ENCODE assay signal across 8 cellular contexts in the genomic region with DNA sequence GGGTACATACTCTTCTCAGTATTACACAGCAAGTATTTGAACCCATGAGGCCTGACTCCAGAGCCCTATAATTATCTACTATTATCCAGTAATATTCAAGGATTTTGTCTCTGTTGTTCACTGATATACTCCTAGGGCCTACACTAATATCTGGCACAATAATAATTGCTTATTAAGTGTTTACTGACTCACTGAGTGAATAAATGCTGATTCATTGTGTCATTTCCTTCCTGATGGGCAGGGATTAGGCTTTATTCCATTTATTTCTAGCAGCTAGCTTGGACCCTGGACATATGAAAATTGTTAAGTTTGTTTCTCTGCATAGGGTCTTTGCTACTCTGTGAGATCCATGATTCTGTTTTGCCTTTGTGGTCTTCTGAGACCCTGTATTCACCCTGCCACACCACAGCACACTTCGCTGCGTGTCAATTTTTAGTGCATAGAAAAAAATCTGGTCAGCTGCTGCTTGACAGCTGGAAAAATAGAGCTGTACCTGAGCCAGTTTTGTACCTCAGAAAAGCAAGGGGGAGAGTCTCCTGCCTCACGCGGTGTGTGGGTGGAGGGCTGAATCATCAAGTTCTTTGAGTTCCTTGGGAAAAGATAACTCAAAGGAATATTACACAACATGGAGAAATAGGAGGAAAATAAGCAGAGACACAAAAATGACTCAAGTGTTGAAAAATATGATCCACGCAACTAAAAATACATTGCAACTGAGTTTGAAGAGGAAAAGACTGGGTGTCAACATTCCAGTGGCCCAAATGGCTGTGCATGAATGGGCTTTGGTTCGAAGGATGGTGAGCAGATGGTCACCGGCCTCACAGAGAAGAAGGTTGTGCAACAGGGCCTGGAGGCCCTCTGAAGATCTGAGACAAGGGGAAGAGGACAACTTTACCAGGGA. TPM values are rescaled to one million over a fixed set of nuclear protein-coding genes. Genes with fewer than 3 reads are reported as not detected.
A peak's percentile ranks its signal among the peaks of the same experiment; 100 is the strongest.
DNase-seq lines count a peak whose midpoint lies in the region; ATAC-seq and TF ChIP-seq lines count a peak whose summit lies in the region.
"Had no signal": no experiment of that assay in that cellular context is flagged by ENCODE, and none has a peak within 500 bp of the region (broad histone marks: within the 10 kb centered on the region; RNA-seq: fewer than 3 reads in every experiment).

No MANE protein-coding gene starts in this region.

- no peaks in the 10 kb centered on the region for H4K20me1 ChIP-seq in mammary epithelial cell (ENCODE audit: insufficient read depth, low read length)

- H3K4me1 ChIP-seq in mammary epithelial cell (ENCODE audit: insufficient read depth, low read length): peaks cover 54% of the 10 kb centered on the region
- H3K4me1 ChIP-seq in thymus (ENCODE audit: control insufficient read depth, insufficient read depth, low read length): no peaks in the 10 kb centered on the region

- H3K9ac ChIP-seq in mammary epithelial cell (ENCODE audit: insufficient read depth, low read length): peak overlapping the region; percentile 57

- peak; percentile 16 for DNase-seq in HT-29 (ENCODE audit: low spot score)
- DNase-seq in mammary epithelial cell: peak; percentile 97
- peak; percentile 74 for DNase-seq in inferior parietal cortex (ENCODE audit: extremely low spot score)
- DNase-seq in activated naive CD4-positive, alpha-beta T cell treated with anti-CD3 and anti-CD28 coated beads, Interleukin-2, amount 50 U/mL, for 16 hours: no peak
- DNase-seq in G401 (ENCODE audit: low spot score): no peak
- DNase-seq: activated CD4-positive, alpha-beta T cell treated with anti-CD3 and anti-CD28 coated beads, Interleukin-2, amount 50 U/mL, for 1 hour had no signal

- H3K27ac ChIP-seq in mammary epithelial cell (ENCODE audit: insufficient read depth, low read depth, low read length) (peak overlapping the region; percentile 93), thymus (ENCODE audit: low read depth) (peak overlapping the region; percentile 26)

- H2AFZ ChIP-seq in mammary epithelial cell (ENCODE audit: low read depth, low read length): peak overlapping the region; percentile 52

- H3K79me2 ChIP-seq in mammary epithelial cell (ENCODE audit: insufficient read depth, low read length): no peaks in the 10 kb centered on the region

- TSS peak; percentile 57 for BruUV-seq in mammary epithelial cell (replicated peaks; lab: Mats Ljungman, UMichigan)

- in situ Hi-C loops in mammary epithelial cell (cut with MboI; ENCODE audit: low sequenced_read_pairs in 2 of 2) (no loop called here), G401 (cut with HindIII; ENCODE audit: low sequenced_read_pairs) (no loop called here)

- H3K27me3 ChIP-seq in mammary epithelial cell (ENCODE audit: insufficient read depth, low read length): no peaks in the 10 kb centered on the region
- H3K27me3 ChIP-seq in thymus (ENCODE audit: control insufficient read depth, insufficient read depth): no peaks in the 10 kb centered on the region

- H3K4me3 ChIP-seq in mammary epithelial cell (replicated peaks in 1 of 3; ENCODE audit: insufficient read depth in 1 of 3, low read depth in 2 of 3, low read length in 3 of 3): no peak overlapping the region
- H3K4me3 ChIP-seq in thymus (ENCODE audit: low read length): no peak overlapping the region

- H3K36me3 ChIP-seq in mammary epithelial cell (ENCODE audit: insufficient read depth, low read length) (no peaks in the 10 kb centered on the region), thymus (ENCODE audit: control insufficient read depth, insufficient read depth) (no peaks in the 10 kb centered on the region)

- no peak for ATAC-seq in GM18909 (IDR thresholded peaks at IDR 0.05; ENCODE audit: poor library complexity, unreplicated experiment)

- CTCF ChIA-PET in mammary epithelial cell (lab: Charles Lee; ENCODE audit: low non-redundant PET): interaction anchor here (0.6 kb wide), 1 partner anchor 205 kb away, joined by 4 read pairs; no protein-coding TSS in a partner anchor

- 0% methylated on average over 7 of the region's 7 CpGs for WGBS in mammary epithelial cell (ENCODE audit: low coverage, missing lambda C conversion rate)
- WGBS in thymus: 95% methylated on average over 7 of the region's 7 CpGs

- H3K4me2 ChIP-seq in mammary epithelial cell (ENCODE audit: insufficient read depth, low read depth, low read length): peak overlapping the region; percentile 75

- intact Hi-C loops in mammary epithelial cell (cut with micrococcal nuclease): loop anchor here (1.0 to 5.0 kb wide), 4 partner anchors 25 to 149 kb away; a partner anchor contains a TSS

- TF ChIP-seq CTCF in mammary epithelial cell (conservative IDR thresholded peaks at IDR 0.05 in 1 of 2, IDR thresholded peaks at IDR 0.05 in 1 of 2; ENCODE audit: extremely low read depth in 1 of 2, insufficient read depth in 1 of 2, low read depth in 1 of 2, low read length in 2 of 2): no peak

- dilution Hi-C loops in mammary epithelial cell (cut with HindIII; ENCODE audit: low sequenced_read_pairs): no loop called here

- H3K9me3 ChIP-seq in mammary epithelial cell (replicated peaks; ENCODE audit: insufficient read depth, low read length) (no peaks in the 10 kb centered on the region), thymus (ENCODE audit: control insufficient read depth) (no peaks in the 10 kb centered on the region)

RNA-seq across cellular contexts. Expression of a gene that starts 18.9 kb away (rescaled TPM):
- total RNA-seq in HT-29 (2014; rRNA removed; shearing (Covaris generic)): 12.7 and 19.0 TPM in 2 replicates
- 1 to 10 TPM in 1 of 2 donors, under 1 TPM in 1; 0.61 to 7.8 TPM for total RNA-seq in mammary epithelial cell
- polyA plus RNA-seq in mammary epithelial cell (0.24 TPM), thymus (4.2 TPM)
- not detected for polyA minus RNA-seq in mammary epithelial cell
- not detected in 2 replicates for total RNA-seq in G401 (2014; rRNA removed; shearing (Covaris generic))

RNA-seq across cellular contexts. Expression of a gene that starts 59.1 kb away (rescaled TPM):
- total RNA-seq in HT-29 (2014; rRNA removed; shearing (Covaris generic)): not detected in 2 replicates
- not detected for total RNA-seq in mammary epithelial cell
- polyA plus RNA-seq in mammary epithelial cell: not detected
- not detected for polyA minus RNA-seq in mammary epithelial cell
- polyA plus RNA-seq in thymus: 3.7 TPM
- not detected in 2 replicates for total RNA-seq in G401 (2014; rRNA removed; shearing (Covaris generic))

Comparison
In these comparisons a context has a peak if more than half of its experiments do, and no peak if none do; other contexts are left out.
1. DNase-seq: peak in HT-29 (single experiment), mammary epithelial cell (single experiment) and inferior parietal cortex (single experiment); none in activated naive CD4-positive, alpha-beta T cell treated with anti-CD3 and anti-CD28 coated beads, Interleukin-2, amount 50 U/mL, for 16 hours (single experiment) and G401 (single experiment).